Comparison of ENCODE assay signal across 1 cellular context in the genomic region with DNA sequence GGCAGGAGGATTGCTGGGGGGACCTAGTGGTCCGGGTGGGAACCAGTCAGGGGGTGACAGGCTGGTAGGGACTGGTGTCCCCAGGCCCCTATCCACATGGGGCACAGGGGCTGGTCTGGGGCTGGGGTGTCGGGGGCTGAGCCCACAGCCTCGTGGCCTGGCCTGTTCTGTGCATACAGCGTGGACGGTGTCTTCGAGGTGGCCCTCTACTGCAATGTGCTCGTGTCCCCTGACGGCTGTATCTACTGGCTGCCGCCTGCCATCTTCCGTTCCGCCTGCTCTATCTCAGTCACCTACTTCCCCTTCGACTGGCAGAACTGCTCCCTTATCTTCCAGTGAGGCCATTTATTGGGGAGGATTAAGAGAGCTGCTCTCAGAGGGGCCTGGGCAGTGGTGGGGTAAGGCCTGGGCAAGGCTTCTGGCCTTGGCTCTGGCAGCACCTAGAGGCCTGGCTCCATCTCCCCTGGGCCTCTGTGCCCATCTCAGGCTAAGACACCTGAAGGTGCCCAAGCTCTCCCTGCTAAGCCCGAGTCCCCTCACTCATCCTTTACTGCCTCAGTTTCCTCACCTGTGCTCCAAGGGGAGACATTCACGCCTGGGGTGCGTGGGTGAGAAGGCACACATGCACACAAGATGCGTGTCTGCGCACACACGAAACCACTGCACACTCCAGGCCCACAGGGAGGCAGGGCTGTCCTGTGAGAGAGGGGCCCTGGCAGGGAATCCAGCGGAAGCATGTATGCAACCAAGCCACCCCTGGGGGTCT.
TF ChIP-seq lines count a peak whose summit lies in the region.

No MANE protein-coding gene starts in this region.

TF ChIP-seq in HepG2, 621 proteins besides CTCF, POLR2A, EP300 and RAD21:
- TF ChIP-seq AGO2 (optimal IDR thresholded peaks at IDR 0.05; ENCODE audit: low read depth, low read length) = peak; percentile 66
- TF ChIP-seq JUN (CRISPR knock-in tag; IDR thresholded peaks at IDR 0.05) = no peak
- 0 out of 2 replicates have a peak, but pooled peaks have one; percentile 39 for TF ChIP-seq KDM2A (CRISPR knock-in tag; IDR thresholded peaks at IDR 0.05; ENCODE audit: borderline replicate concordance, low read depth)
- no peak for TF ChIP-seq ZNF20 (CRISPR knock-in tag; IDR thresholded peaks at IDR 0.05)
- TF ChIP-seq PAF1 (CRISPR knock-in tag; IDR thresholded peaks at IDR 0.05) = peak; percentile 64
- TF ChIP-seq, protein P1, sequence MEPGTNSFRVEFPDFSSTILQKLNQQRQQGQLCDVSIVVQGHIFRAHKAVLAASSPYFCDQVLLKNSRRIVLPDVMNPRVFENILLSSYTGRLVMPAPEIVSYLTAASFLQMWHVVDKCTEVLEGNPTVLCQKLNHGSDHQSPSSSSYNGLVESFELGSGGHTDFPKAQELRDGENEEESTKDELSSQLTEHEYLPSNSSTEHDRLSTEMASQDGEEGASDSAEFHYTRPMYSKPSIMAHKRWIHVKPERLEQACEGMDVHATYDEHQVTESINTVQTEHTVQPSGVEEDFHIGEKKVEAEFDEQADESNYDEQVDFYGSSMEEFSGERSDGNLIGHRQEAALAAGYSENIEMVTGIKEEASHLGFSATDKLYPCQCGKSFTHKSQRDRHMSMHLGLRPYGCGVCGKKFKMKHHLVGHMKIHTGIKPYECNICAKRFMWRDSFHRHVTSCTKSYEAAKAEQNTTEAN (CRISPR knock-in tag; conservative IDR thresholded peaks at IDR 0.05) = no peak
- TF ChIP-seq ZBTB14 (CRISPR knock-in tag; IDR thresholded peaks at IDR 0.05) = no peak
- TF ChIP-seq AKAP8 (CRISPR knock-in tag; IDR thresholded peaks at IDR 0.05) = peak; percentile 61; the same call in 1 of the 2 replicates
- TF ChIP-seq ZNF547 (CRISPR knock-in tag; IDR thresholded peaks at IDR 0.05) = no peak
- TF ChIP-seq ZNF441 (CRISPR knock-in tag; IDR thresholded peaks at IDR 0.05; ENCODE audit: borderline replicate concordance) = no peak
- no peak for TF ChIP-seq KDM4B (CRISPR knock-in tag; IDR thresholded peaks at IDR 0.05)
TF ChIP-seq in HepG2: peak in this region for 4.
